Comparison of ENCODE assay signal across 1 cellular context in genomic region chrX:40736170-40736505, GRCh38.
TF ChIP-seq lines count a peak whose summit lies in the region.

No MANE protein-coding gene starts in this region.

TF ChIP-seq in A549, 52 proteins besides CTCF, POLR2A, EP300 and RAD21 (continued from another document):
- TF ChIP-seq E2F6 (IDR thresholded peaks at IDR 0.05; ENCODE audit: borderline replicate concordance, low read depth), result no peak
- no peak for TF ChIP-seq MAFK (IDR thresholded peaks at IDR 0.05; ENCODE audit: partially characterized antibody)
- TF ChIP-seq CEBPB (IDR thresholded peaks at IDR 0.05), result no peak
- TF ChIP-seq USF2 (IDR thresholded peaks at IDR 0.05), result no peak
- TF ChIP-seq BCL3 (IDR thresholded peaks at IDR 0.05), result no peak
- no peak for TF ChIP-seq SMC3 (IDR thresholded peaks at IDR 0.05)
- TF ChIP-seq HOXB13 (CRISPR knock-in tag; IDR thresholded peaks at IDR 0.05; ENCODE audit: low read depth), result no peak
- no peak for TF ChIP-seq REST (IDR thresholded peaks at IDR 0.05)
- TF ChIP-seq ZSCAN20 (CRISPR knock-in tag; IDR thresholded peaks at IDR 0.05), result no peak
- TF ChIP-seq HOXA7 (CRISPR knock-in tag; IDR thresholded peaks at IDR 0.05), result no peak
- no peak for TF ChIP-seq ATOH8 (CRISPR knock-in tag; IDR thresholded peaks at IDR 0.05; ENCODE audit: low read depth)
